In genomic region chr6:151014404-151015150, GRCh38 we compare ENCODE assay signal across 8 cellular contexts.
DNase-seq lines count a peak whose midpoint lies in the region; ATAC-seq and TF ChIP-seq lines count a peak whose summit lies in the region.

No MANE protein-coding gene starts in this region.

- H3K9me3 Mint-ChIP-seq in activated CD4-positive, alpha-beta memory T cell treated with anti-CD3 and anti-CD28 coated beads, Interleukin-2, amount 10 ng/mL, durations not matched to agents 7 days and 5 days: no peaks in the 10 kb centered on the region
- no peaks in the 10 kb centered on the region for H3K9me3 Mint-ChIP-seq in endodermal cell

- H3K27ac ChIP-seq in endodermal cell (ENCODE audit: low read depth, low read length): no peak overlapping the region

- peak; percentile 52 for DNase-seq in activated gamma-delta T cell treated with Interleukin-2 at 50 U/mL for 16 hours
- DNase-seq in activated gamma-delta T cell (lab: John Stamatoyannopoulos, UW): no peak
- peak; percentile 0 for DNase-seq in NCI-H446 treated with DMSO at 0.1 percent for 48 hours (lab: John Stamatoyannopoulos, UW)
- peak; percentile 62 for DNase-seq in activated CD4-positive, alpha-beta memory T cell treated with anti-CD3 and anti-CD28 coated beads, Interleukin-2, amount 10 ng/mL, durations not matched to agents 7 days and 5 days
- peak; percentile 91 for DNase-seq in endodermal cell
- peak; percentile 66 to 77 (median 75) for DNase-seq in mucosa of descending colon
- peak; percentile 16 for DNase-seq in stimulated activated CD8-positive, alpha-beta memory T cell treated with anti-CD3 and anti-CD28 coated beads, Interleukin-7, amount 100 ng/mL, for 24 hours (ENCODE audit: low read depth)

- TF ChIP-seq CTCF in endodermal cell (conservative IDR thresholded peaks at IDR 0.05) (peak; percentile 97), mucosa of descending colon (IDR thresholded peaks at IDR 0.05) (peak; percentile 97)

- H3K9ac ChIP-seq in endodermal cell (ENCODE audit: extremely low read depth, low read length, poor library complexity, severe bottlenecking): no peak overlapping the region

- POLR2A ChIA-PET in activated CD4-positive, alpha-beta memory T cell treated with anti-CD3 and anti-CD28 coated beads, Interleukin-2, amount 10 ng/mL, durations not matched to agents 7 days and 5 days (lab: Charles Lee): interaction anchor here (0.9 to 2.1 kb wide), 3 partner anchors 10 to 310 kb away, joined by 3 to 17 read pairs (median 4); no protein-coding TSS in a partner anchor

- H3K4me1 Mint-ChIP-seq in activated CD4-positive, alpha-beta memory T cell treated with anti-CD3 and anti-CD28 coated beads, Interleukin-2, amount 10 ng/mL, durations not matched to agents 7 days and 5 days: peaks cover 13% of the 10 kb centered on the region
- peaks cover 2% of the 10 kb centered on the region for H3K4me1 Mint-ChIP-seq in endodermal cell

- H3K27me3 ChIP-seq in endodermal cell (ENCODE audit: control insufficient read depth, insufficient read depth, low read length, poor library complexity, severe bottlenecking): no peaks in the 10 kb centered on the region

- intact Hi-C loops in mucosa of descending colon (cut with DNase I, micrococcal nuclease): loop anchor here (5.0 to 10.0 kb wide), 2 partner anchors 230 to 308 kb away; no protein-coding TSS in a partner anchor

- ATAC-seq in HG03139 (IDR thresholded peaks at IDR 0.05; ENCODE audit: unreplicated experiment): peak; percentile 58
- ATAC-seq in mucosa of descending colon: peak; percentile 97

- H3K36me3 ChIP-seq in endodermal cell (ENCODE audit: control insufficient read depth, insufficient read depth, low read length) (peaks cover 81% of the 10 kb centered on the region), mucosa of descending colon (ENCODE audit: low read depth) (no peaks in the 10 kb centered on the region)

- peaks cover 17% of the 10 kb centered on the region for H3K36me3 Mint-ChIP-seq in activated CD4-positive, alpha-beta memory T cell treated with anti-CD3 and anti-CD28 coated beads, Interleukin-2, amount 10 ng/mL, durations not matched to agents 7 days and 5 days (ENCODE audit: low read depth)
- H3K36me3 Mint-ChIP-seq in endodermal cell (ENCODE audit: low read depth): peaks cover 31% of the 10 kb centered on the region

- H3K4me1 ChIP-seq in endodermal cell (ENCODE audit: control insufficient read depth, insufficient read depth, low read length) (peaks cover 2% of the 10 kb centered on the region), mucosa of descending colon (ENCODE audit: low read depth) (no peaks in the 10 kb centered on the region)

- H3K4me3 Mint-ChIP-seq in activated CD4-positive, alpha-beta memory T cell treated with anti-CD3 and anti-CD28 coated beads, Interleukin-2, amount 10 ng/mL, durations not matched to agents 7 days and 5 days: no peak overlapping the region
- no peak overlapping the region for H3K4me3 Mint-ChIP-seq in endodermal cell

- CTCF ChIA-PET in activated CD4-positive, alpha-beta memory T cell treated with anti-CD3 and anti-CD28 coated beads, Interleukin-2, amount 10 ng/mL, durations not matched to agents 7 days and 5 days (lab: Charles Lee): interaction anchor here (0.6 to 8.7 kb wide), 32 partner anchors 9 to 391 kb away, joined by 3 to 200 read pairs (median 4); no protein-coding TSS in a partner anchor

- H3K4me3 ChIP-seq in endodermal cell (ENCODE audit: low read length) (no peak overlapping the region), mucosa of descending colon (no peak overlapping the region)

- H3K27me3 Mint-ChIP-seq in activated CD4-positive, alpha-beta memory T cell treated with anti-CD3 and anti-CD28 coated beads, Interleukin-2, amount 10 ng/mL, durations not matched to agents 7 days and 5 days: no peaks in the 10 kb centered on the region
- H3K27me3 Mint-ChIP-seq in endodermal cell (ENCODE audit: insufficient read depth): no peaks in the 10 kb centered on the region

- WGBS in endodermal cell (ENCODE audit: insufficient coverage in 1 of 2, insufficient read length in 1 of 2), 2 experiments: 56 to 68% methylated on average over 3 to 6 of the region's 6 CpGs

- H3K9me3 ChIP-seq in endodermal cell (ENCODE audit: control insufficient read depth, low read length) (no peaks in the 10 kb centered on the region), mucosa of descending colon (no peaks in the 10 kb centered on the region)

- H3K27ac Mint-ChIP-seq in activated CD4-positive, alpha-beta memory T cell treated with anti-CD3 and anti-CD28 coated beads, Interleukin-2, amount 10 ng/mL, durations not matched to agents 7 days and 5 days: peak overlapping the region; percentile 14
- H3K27ac Mint-ChIP-seq in endodermal cell: no peak overlapping the region
